In the genomic region with DNA sequence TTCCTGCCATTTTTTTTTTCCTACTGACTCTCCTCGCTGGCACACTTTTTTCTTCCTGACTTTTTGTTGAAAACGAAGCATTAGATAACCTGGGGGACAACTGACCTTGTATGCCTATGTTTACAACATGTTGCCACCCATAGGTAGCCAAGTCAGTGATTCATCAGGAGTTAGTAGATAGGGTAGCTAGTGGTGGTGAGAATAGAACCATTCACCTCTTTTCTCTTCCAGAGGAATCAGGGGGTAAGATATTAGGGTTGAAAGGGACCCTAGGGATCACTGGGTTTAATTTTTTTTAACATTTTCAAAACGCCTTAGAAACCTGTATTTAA, we compare ENCODE assay signal across 22 cellular contexts.
"Had no signal": no experiment of that assay in that cellular context is flagged by ENCODE, and none has a peak within 500 bp of the region (broad histone marks: within the 10 kb centered on the region; RNA-seq: fewer than 3 reads in every experiment).

No MANE protein-coding gene starts in this region.

- H3K27ac ChIP-seq: epithelial cell of prostate, esophagus muscularis mucosa, gastroesophageal sphincter, left ventricle myocardium inferior, neutrophil, thoracic aorta, uterus had no signal

- H3K27me3 ChIP-seq: esophagus muscularis mucosa, gastroesophageal sphincter, neutrophil, stomach, uterus had no signal

- H3K4me3 Mint-ChIP-seq: dendritic cell treated with granulocyte-macrophage colony-stimulating factor and Interleukin-4, amounts not matched to agents 40 ng/mL and 50 ng/mL, for 4 days; effector memory CD8-positive, alpha-beta T cell; immature natural killer cell; naive B cell; nephron had no signal

- FAIRE-seq: keratinocyte, small intestine had no signal

- H3K4me1 ChIP-seq: esophagus muscularis mucosa, gastroesophageal sphincter, left ventricle myocardium inferior, uterus had no signal

- H3K27ac Mint-ChIP-seq: dendritic cell treated with granulocyte-macrophage colony-stimulating factor and Interleukin-4, amounts not matched to agents 40 ng/mL and 50 ng/mL, for 4 days; effector memory CD8-positive, alpha-beta T cell; immature natural killer cell; nephron had no signal

- H3K4me1 Mint-ChIP-seq: immature natural killer cell, naive B cell, nephron had no signal

- H3K4me3 ChIP-seq: esophagus muscularis mucosa, gastroesophageal sphincter, left ventricle myocardium inferior, stomach, thoracic aorta, uterus had no signal

- H3K9me3 ChIP-seq: esophagus muscularis mucosa, gastroesophageal sphincter, left ventricle myocardium inferior, neutrophil, stomach, thoracic aorta, uterus had no signal

- ATAC-seq: effector memory CD8-positive, alpha-beta T cell; gastroesophageal sphincter; right cardiac atrium had no signal

- H3K36me3 Mint-ChIP-seq: immature natural killer cell, naive B cell had no signal

- H3K36me3 ChIP-seq: esophagus muscularis mucosa, gastroesophageal sphincter, left ventricle myocardium inferior, neutrophil, stomach, thoracic aorta, uterus had no signal

- DNase-seq: effector memory CD8-positive, alpha-beta T cell; glutamatergic neuron; immature natural killer cell; left ventricle myocardium inferior; mesendoderm; naive B cell; right cardiac atrium; stimulated activated CD4-positive, alpha-beta T cell treated with anti-CD3 and anti-CD28 coated beads, Interleukin-12 subunit alpha, Interleukin-12 subunit beta, amount 100 ng/mL, for 4 hours; stimulated activated naive CD4-positive, alpha-beta T cell; substantia nigra; trophoblast cell; uterus had no signal

- H3K27me3 Mint-ChIP-seq: dendritic cell treated with granulocyte-macrophage colony-stimulating factor and Interleukin-4, amounts not matched to agents 40 ng/mL and 50 ng/mL, for 4 days; effector memory CD8-positive, alpha-beta T cell; naive B cell had no signal
